17 cellular contexts compared by ENCODE assay signal in the genomic region with DNA sequence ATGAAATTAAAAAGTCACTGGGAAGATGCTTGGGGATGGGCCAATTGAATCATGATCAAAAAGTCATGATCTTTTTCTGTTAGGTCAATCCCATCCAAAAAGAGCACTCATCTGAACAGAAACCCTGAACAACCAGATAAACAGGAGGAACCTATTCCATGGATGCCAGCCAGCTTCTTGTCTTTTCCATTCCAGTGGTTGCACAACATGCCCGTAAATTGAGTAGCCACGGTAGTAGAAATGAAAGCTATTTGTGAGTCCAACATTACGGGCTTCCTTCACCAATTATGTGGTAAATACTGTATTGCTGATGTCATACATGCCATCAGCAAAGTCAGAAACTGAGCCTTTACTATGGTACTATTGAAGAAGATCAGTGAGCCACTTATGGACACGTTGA.
"Had no signal": no experiment of that assay in that cellular context is flagged by ENCODE, and none has a peak within 500 bp of the region (broad histone marks: within the 10 kb centered on the region; RNA-seq: fewer than 3 reads in every experiment).

No MANE protein-coding gene starts in this region.

- H3K9me3 ChIP-seq: body of pancreas, left lung, right atrium auricular region, tibial nerve, uterus had no signal

- H3K27me3 ChIP-seq: body of pancreas, left lung, right atrium auricular region, tibial nerve, uterus had no signal

- H3K4me1 ChIP-seq: body of pancreas, left lung, right atrium auricular region, tibial nerve, uterus had no signal

- H3K27ac ChIP-seq: body of pancreas, coronary artery, left lung, right atrium auricular region, skin epidermis, tibial nerve, uterus had no signal

- H3K4me3 ChIP-seq: body of pancreas, coronary artery, left lung, right atrium auricular region, skin epidermis, tibial nerve, uterus had no signal

- H3K36me3 ChIP-seq: left lung, right atrium auricular region, tibial nerve, uterus had no signal

- DNase-seq: activated CD4-positive, alpha-beta T cell treated with anti-CD3 and anti-CD28 coated beads, Interleukin-2, amount 50 U/mL, for 4 hours; activated gamma-delta T cell treated with Interleukin-2 at 50 U/mL for 16 hours; amniotic stem cell; body of pancreas; foreskin fibroblast; glutamatergic neuron; hypothalamus; kidney; left lung; mammary epithelial cell; nephron progenitor cell; nucleus accumbens; uterus had no signal
